Comparison of ENCODE assay signal across 8 cellular contexts in the genomic region with DNA sequence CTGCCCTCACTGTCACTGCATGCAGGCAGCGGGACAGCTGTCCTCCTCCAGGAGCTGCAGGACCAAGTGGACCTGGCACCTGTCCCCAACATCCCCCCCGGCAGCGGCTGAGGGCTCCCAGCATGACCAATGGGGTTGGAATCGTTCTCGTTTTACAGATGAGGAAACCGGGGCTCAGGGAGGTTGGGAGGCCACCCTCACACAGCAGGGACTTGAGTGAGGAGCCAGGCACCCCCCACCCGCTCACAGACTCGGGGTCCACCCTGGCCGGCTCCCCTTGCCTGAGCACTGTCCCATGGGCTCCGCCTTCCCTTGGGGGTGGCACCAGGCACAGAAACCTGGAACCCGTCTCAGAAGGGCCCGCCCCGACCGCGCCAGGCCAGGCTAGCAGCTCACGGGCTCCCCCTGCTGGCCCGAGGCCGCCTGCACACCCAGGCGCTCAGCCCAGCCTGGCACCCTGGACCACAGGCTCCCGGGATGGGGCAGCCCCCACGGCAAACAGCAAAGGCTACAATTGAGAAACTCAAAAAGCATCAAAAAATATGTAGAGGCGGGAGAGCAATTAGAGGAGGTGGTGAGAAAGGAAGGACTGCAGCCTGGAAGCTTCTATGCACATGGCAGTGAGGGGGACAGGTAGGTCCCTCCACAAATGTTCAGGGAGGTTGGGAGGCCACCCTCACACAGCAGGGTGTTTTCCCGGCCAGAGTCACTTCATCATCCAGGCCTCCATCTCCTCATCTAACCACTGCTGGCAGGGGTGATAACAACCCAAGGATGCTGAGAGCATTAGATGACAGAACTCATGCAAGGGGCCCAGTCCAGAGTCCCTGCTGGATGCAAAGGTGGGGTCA. TPM values are rescaled to one million over a fixed set of nuclear protein-coding genes. Genes with fewer than 3 reads are reported as not detected.
DNase-seq lines count a peak whose midpoint lies in the region; ATAC-seq and TF ChIP-seq lines count a peak whose summit lies in the region.

No MANE protein-coding gene starts in this region.

- H3K9me3 ChIP-seq in colonic mucosa: no peaks in the 10 kb centered on the region

- DNase-seq in COLO829 (ENCODE audit: low spot score): peak; percentile 84
- DNase-seq in NCI-H2081 treated with DMSO at 0.1 percent for 48 hours (lab: John Stamatoyannopoulos, UW): peak; percentile 6
- peak; percentile 78 for DNase-seq in activated CD4-positive, alpha-beta T cell treated with anti-CD3 and anti-CD28 coated beads for 48 hours
- DNase-seq in colonic mucosa: peak; percentile 66
- peak; percentile 65 for DNase-seq in medulla oblongata (ENCODE audit: extremely low spot score)
- DNase-seq in stimulated activated CD8-positive, alpha-beta memory T cell treated with anti-CD3 and anti-CD28 coated beads, Interleukin-15, amount 100 ng/mL, for 4 hours (ENCODE audit: low read depth in 2 of 2): peak; percentile 25 to 40

- no peak overlapping the region for H3K27ac ChIP-seq in colonic mucosa

- peak; percentile 74 for ATAC-seq in GM21723 (IDR thresholded peaks at IDR 0.05; ENCODE audit: unreplicated experiment)
- no peak for ATAC-seq in GM19395 (IDR thresholded peaks at IDR 0.05; ENCODE audit: unreplicated experiment)

- peak; percentile 100 for TF ChIP-seq CTCF in colonic mucosa (IDR thresholded peaks at IDR 0.05)

- no peaks in the 10 kb centered on the region for H3K27me3 ChIP-seq in colonic mucosa

- no peaks in the 10 kb centered on the region for H3K36me3 ChIP-seq in colonic mucosa

- H3K4me1 ChIP-seq in colonic mucosa: no peaks in the 10 kb centered on the region

- no peak overlapping the region for H3K4me3 ChIP-seq in colonic mucosa

- intact Hi-C loops in colonic mucosa (cut with DNase I): no loop called here

- no peak overlapping the region for H3K9ac ChIP-seq in colonic mucosa (ENCODE audit: low read depth in 2 of 2, low read length in 2 of 2)

RNA-seq across cellular contexts. Expression of a gene that starts 12.8 kb away (rescaled TPM):
- 10 to 100 TPM; 18.6 to 22.9 TPM for total RNA-seq in colonic mucosa

RNA-seq across cellular contexts. Expression of a gene that starts 32.9 kb away (rescaled TPM):
- total RNA-seq in colonic mucosa: 100 to 1,000 TPM in 1 of 2 donors, 10 to 100 TPM in 1; 95.5 to 232 TPM

RNA-seq across cellular contexts. Expression of a gene that starts 53.5 kb away (rescaled TPM):
- total RNA-seq in colonic mucosa: 10 to 100 TPM; 10.9 to 16.6 TPM

Comparison
In these comparisons a context has a peak if more than half of its experiments do, and no peak if none do; other contexts are left out.
1. DNase-seq: peak in every context shown above with its lines; median percentile 84 in COLO829; 78 in activated CD4-positive, alpha-beta T cell treated with anti-CD3 and anti-CD28 coated beads for 48 hours; 66 in colonic mucosa; 65 in medulla oblongata; 32 in stimulated activated CD8-positive, alpha-beta memory T cell treated with anti-CD3 and anti-CD28 coated beads, Interleukin-15, amount 100 ng/mL, for 4 hours; 6 in NCI-H2081 treated with DMSO at 0.1 percent for 48 hours.